In the genomic region with DNA sequence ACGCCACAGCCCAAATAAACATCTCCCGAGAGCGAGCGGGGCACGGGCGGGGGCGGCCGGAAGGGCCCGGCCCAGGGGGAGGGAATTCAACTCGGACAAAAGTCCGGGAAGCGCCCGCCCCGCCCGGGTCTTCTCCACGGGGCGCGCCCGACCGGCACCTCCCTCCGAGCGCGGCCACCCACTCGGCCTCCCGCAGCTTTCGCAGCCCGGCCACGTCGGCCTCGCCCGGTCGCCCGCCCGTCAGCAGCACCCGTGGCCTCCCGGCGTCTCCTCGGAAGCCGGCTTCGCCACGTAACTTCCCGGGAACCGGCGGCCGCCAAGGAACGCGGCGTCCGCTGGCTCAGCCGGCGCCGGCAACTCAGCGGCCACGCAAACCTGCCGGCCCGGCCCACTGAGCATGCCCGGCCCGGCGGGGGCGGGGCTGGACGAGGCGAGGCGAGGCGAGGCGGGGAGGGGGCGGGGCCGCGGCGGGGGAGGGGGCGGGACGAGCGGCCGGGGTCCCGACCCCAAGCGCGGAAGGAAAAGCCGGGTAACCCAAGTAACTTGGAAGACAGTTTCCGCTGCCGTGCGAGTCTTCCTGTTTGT, we compare ENCODE assay signal across 1 cellular context.
TF ChIP-seq lines count a peak whose summit lies in the region.

A gene (minus strand): TSS at position 369 of the 585 bp plus-strand sequence. CDS start 440 bp downstream, outside the sequence.

TF ChIP-seq in HepG2, 621 proteins besides CTCF, POLR2A, EP300 and RAD21 (continued from another document and continues in another):
- TF ChIP-seq, protein P1, sequence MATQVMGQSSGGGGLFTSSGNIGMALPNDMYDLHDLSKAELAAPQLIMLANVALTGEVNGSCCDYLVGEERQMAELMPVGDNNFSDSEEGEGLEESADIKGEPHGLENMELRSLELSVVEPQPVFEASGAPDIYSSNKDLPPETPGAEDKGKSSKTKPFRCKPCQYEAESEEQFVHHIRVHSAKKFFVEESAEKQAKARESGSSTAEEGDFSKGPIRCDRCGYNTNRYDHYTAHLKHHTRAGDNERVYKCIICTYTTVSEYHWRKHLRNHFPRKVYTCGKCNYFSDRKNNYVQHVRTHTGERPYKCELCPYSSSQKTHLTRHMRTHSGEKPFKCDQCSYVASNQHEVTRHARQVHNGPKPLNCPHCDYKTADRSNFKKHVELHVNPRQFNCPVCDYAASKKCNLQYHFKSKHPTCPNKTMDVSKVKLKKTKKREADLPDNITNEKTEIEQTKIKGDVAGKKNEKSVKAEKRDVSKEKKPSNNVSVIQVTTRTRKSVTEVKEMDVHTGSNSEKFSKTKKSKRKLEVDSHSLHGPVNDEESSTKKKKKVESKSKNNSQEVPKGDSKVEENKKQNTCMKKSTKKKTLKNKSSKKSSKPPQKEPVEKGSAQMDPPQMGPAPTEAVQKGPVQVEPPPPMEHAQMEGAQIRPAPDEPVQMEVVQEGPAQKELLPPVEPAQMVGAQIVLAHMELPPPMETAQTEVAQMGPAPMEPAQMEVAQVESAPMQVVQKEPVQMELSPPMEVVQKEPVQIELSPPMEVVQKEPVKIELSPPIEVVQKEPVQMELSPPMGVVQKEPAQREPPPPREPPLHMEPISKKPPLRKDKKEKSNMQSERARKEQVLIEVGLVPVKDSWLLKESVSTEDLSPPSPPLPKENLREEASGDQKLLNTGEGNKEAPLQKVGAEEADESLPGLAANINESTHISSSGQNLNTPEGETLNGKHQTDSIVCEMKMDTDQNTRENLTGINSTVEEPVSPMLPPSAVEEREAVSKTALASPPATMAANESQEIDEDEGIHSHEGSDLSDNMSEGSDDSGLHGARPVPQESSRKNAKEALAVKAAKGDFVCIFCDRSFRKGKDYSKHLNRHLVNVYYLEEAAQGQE (IDR thresholded peaks at IDR 0.05; ENCODE audit: borderline replicate concordance in 1 of 2, low read depth in 1 of 2, low read length in 2 of 2) = no peak
- TF ChIP-seq FOXJ3 (CRISPR knock-in tag; IDR thresholded peaks at IDR 0.05; ENCODE audit: borderline replicate concordance) (no peak), KDM3A (CRISPR knock-in tag; IDR thresholded peaks at IDR 0.05; ENCODE audit: low read depth) (no peak), KAT2B (IDR thresholded peaks at IDR 0.05; ENCODE audit: borderline replicate concordance, low read depth, low read length) (no peak), ZNF883 (CRISPR knock-in tag; IDR thresholded peaks at IDR 0.05; ENCODE audit: not compliant biosample characterization) (no peak), ZNF10 (CRISPR knock-in tag; IDR thresholded peaks at IDR 0.05; ENCODE audit: borderline replicate concordance, low read depth) (no peak), REXO4 (CRISPR knock-in tag; IDR thresholded peaks at IDR 0.05; ENCODE audit: borderline replicate concordance) (no peak), CBFB (CRISPR knock-in tag; IDR thresholded peaks at IDR 0.05) (no peak), HMGA1 (CRISPR knock-in tag; conservative IDR thresholded peaks at IDR 0.05) (no peak), CHCHD3 (CRISPR knock-in tag; IDR thresholded peaks at IDR 0.05) (no peak), JUNB (CRISPR knock-in tag; IDR thresholded peaks at IDR 0.05; ENCODE audit: borderline replicate concordance) (no peak), ZBTB7A (CRISPR knock-in tag; IDR thresholded peaks at IDR 0.05) (no peak), KLF6 (CRISPR knock-in tag; IDR thresholded peaks at IDR 0.05) (peak; percentile 39; the same call in 1 of the 2 replicates), ZNF782 (CRISPR knock-in tag; IDR thresholded peaks at IDR 0.05; ENCODE audit: borderline replicate concordance) (no peak), ZNF501 (CRISPR knock-in tag; IDR thresholded peaks at IDR 0.05) (no peak), TCF7L2 (IDR thresholded peaks at IDR 0.05; ENCODE audit: low read depth, low read length) (no peak), SMAD1 (CRISPR knock-in tag; IDR thresholded peaks at IDR 0.05; ENCODE audit: borderline replicate concordance, low read depth) (no peak), ZFYVE20 (CRISPR knock-in tag; IDR thresholded peaks at IDR 0.05; ENCODE audit: borderline replicate concordance, low read depth) (no peak), ZBTB42 (CRISPR knock-in tag; IDR thresholded peaks at IDR 0.05) (no peak), ZNF816 (CRISPR knock-in tag; IDR thresholded peaks at IDR 0.05; ENCODE audit: borderline replicate concordance) (no peak), ZBTB7B (CRISPR knock-in tag; IDR thresholded peaks at IDR 0.05) (no peak), TEAD3 (CRISPR knock-in tag; optimal IDR thresholded peaks at IDR 0.05; ENCODE audit: borderline replicate concordance) (no peak), TBL1XR1 (IDR thresholded peaks at IDR 0.05; ENCODE audit: borderline replicate concordance, low read length, partially characterized antibody) (no peak), SNRNP70 (IDR thresholded peaks at IDR 0.05; ENCODE audit: low read depth, low read length) (no peak), HES4 (CRISPR knock-in tag; IDR thresholded peaks at IDR 0.05; ENCODE audit: borderline replicate concordance) (no peak)
- TF ChIP-seq, protein P2, sequence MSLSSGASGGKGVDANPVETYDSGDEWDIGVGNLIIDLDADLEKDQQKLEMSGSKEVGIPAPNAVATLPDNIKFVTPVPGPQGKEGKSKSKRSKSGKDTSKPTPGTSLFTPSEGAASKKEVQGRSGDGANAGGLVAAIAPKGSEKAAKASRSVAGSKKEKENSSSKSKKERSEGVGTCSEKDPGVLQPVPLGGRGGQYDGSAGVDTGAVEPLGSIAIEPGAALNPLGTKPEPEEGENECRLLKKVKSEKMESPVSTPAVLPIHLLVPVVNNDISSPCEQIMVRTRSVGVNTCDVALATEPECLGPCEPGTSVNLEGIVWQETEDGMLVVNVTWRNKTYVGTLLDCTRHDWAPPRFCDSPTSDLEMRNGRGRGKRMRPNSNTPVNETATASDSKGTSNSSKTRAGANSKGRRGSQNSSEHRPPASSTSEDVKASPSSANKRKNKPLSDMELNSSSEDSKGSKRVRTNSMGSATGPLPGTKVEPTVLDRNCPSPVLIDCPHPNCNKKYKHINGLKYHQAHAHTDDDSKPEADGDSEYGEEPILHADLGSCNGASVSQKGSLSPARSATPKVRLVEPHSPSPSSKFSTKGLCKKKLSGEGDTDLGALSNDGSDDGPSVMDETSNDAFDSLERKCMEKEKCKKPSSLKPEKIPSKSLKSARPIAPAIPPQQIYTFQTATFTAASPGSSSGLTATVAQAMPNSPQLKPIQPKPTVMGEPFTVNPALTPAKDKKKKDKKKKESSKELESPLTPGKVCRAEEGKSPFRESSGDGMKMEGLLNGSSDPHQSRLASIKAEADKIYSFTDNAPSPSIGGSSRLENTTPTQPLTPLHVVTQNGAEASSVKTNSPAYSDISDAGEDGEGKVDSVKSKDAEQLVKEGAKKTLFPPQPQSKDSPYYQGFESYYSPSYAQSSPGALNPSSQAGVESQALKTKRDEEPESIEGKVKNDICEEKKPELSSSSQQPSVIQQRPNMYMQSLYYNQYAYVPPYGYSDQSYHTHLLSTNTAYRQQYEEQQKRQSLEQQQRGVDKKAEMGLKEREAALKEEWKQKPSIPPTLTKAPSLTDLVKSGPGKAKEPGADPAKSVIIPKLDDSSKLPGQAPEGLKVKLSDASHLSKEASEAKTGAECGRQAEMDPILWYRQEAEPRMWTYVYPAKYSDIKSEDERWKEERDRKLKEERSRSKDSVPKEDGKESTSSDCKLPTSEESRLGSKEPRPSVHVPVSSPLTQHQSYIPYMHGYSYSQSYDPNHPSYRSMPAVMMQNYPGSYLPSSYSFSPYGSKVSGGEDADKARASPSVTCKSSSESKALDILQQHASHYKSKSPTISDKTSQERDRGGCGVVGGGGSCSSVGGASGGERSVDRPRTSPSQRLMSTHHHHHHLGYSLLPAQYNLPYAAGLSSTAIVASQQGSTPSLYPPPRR (CRISPR knock-in tag; IDR thresholded peaks at IDR 0.05; ENCODE audit: borderline replicate concordance) = no peak
- TF ChIP-seq, protein P3, sequence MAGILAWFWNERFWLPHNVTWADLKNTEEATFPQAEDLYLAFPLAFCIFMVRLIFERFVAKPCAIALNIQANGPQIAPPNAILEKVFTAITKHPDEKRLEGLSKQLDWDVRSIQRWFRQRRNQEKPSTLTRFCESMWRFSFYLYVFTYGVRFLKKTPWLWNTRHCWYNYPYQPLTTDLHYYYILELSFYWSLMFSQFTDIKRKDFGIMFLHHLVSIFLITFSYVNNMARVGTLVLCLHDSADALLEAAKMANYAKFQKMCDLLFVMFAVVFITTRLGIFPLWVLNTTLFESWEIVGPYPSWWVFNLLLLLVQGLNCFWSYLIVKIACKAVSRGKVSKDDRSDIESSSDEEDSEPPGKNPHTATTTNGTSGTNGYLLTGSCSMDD (CRISPR knock-in tag; IDR thresholded peaks at IDR 0.05) = no peak
- TF ChIP-seq, protein P4, sequence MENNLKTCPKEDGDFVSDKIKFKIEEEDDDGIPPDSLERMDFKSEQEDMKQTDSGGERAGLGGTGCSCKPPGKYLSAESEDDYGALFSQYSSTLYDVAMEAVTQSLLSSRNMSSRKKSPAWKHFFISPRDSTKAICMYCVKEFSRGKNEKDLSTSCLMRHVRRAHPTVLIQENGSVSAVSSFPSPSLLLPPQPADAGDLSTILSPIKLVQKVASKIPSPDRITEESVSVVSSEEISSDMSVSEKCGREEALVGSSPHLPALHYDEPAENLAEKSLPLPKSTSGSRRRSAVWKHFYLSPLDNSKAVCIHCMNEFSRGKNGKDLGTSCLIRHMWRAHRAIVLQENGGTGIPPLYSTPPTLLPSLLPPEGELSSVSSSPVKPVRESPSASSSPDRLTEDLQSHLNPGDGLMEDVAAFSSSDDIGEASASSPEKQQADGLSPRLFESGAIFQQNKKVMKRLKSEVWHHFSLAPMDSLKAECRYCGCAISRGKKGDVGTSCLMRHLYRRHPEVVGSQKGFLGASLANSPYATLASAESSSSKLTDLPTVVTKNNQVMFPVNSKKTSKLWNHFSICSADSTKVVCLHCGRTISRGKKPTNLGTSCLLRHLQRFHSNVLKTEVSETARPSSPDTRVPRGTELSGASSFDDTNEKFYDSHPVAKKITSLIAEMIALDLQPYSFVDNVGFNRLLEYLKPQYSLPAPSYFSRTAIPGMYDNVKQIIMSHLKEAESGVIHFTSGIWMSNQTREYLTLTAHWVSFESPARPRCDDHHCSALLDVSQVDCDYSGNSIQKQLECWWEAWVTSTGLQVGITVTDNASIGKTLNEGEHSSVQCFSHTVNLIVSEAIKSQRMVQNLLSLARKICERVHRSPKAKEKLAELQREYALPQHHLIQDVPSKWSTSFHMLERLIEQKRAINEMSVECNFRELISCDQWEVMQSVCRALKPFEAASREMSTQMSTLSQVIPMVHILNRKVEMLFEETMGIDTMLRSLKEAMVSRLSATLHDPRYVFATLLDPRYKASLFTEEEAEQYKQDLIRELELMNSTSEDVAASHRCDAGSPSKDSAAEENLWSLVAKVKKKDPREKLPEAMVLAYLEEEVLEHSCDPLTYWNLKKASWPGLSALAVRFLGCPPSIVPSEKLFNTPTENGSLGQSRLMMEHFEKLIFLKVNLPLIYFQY (CRISPR knock-in tag; IDR thresholded peaks at IDR 0.05; ENCODE audit: borderline replicate concordance) = peak; percentile 50
- TF ChIP-seq, protein P5, sequence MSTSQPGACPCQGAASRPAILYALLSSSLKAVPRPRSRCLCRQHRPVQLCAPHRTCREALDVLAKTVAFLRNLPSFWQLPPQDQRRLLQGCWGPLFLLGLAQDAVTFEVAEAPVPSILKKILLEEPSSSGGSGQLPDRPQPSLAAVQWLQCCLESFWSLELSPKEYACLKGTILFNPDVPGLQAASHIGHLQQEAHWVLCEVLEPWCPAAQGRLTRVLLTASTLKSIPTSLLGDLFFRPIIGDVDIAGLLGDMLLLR (CRISPR knock-in tag; IDR thresholded peaks at IDR 0.05) = no peak; the same call in 1 of the 2 replicates
- TF ChIP-seq, protein P6, sequence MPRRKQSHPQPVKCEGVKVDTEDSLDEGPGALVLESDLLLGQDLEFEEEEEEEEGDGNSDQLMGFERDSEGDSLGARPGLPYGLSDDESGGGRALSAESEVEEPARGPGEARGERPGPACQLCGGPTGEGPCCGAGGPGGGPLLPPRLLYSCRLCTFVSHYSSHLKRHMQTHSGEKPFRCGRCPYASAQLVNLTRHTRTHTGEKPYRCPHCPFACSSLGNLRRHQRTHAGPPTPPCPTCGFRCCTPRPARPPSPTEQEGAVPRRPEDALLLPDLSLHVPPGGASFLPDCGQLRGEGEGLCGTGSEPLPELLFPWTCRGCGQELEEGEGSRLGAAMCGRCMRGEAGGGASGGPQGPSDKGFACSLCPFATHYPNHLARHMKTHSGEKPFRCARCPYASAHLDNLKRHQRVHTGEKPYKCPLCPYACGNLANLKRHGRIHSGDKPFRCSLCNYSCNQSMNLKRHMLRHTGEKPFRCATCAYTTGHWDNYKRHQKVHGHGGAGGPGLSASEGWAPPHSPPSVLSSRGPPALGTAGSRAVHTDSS (CRISPR knock-in tag; conservative IDR thresholded peaks at IDR 0.05) = no peak
- TF ChIP-seq, protein P7, sequence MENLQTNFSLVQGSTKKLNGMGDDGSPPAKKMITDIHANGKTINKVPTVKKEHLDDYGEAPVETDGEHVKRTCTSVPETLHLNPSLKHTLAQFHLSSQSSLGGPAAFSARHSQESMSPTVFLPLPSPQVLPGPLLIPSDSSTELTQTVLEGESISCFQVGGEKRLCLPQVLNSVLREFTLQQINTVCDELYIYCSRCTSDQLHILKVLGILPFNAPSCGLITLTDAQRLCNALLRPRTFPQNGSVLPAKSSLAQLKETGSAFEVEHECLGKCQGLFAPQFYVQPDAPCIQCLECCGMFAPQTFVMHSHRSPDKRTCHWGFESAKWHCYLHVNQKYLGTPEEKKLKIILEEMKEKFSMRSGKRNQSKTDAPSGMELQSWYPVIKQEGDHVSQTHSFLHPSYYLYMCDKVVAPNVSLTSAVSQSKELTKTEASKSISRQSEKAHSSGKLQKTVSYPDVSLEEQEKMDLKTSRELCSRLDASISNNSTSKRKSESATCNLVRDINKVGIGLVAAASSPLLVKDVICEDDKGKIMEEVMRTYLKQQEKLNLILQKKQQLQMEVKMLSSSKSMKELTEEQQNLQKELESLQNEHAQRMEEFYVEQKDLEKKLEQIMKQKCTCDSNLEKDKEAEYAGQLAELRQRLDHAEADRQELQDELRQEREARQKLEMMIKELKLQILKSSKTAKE (CRISPR knock-in tag; IDR thresholded peaks at IDR 0.05; ENCODE audit: borderline replicate concordance) = no peak
- TF ChIP-seq, protein P8, sequence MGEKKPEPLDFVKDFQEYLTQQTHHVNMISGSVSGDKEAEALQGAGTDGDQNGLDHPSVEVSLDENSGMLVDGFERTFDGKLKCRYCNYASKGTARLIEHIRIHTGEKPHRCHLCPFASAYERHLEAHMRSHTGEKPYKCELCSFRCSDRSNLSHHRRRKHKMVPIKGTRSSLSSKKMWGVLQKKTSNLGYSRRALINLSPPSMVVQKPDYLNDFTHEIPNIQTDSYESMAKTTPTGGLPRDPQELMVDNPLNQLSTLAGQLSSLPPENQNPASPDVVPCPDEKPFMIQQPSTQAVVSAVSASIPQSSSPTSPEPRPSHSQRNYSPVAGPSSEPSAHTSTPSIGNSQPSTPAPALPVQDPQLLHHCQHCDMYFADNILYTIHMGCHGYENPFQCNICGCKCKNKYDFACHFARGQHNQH (CRISPR knock-in tag; IDR thresholded peaks at IDR 0.05) = no peak
- TF ChIP-seq, protein P9, sequence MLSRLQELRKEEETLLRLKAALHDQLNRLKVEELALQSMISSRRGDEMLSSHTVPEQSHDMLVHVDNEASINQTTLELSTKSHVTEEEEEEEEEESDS (CRISPR knock-in tag; IDR thresholded peaks at IDR 0.05; ENCODE audit: borderline replicate concordance) = no peak
